Comparison of ENCODE assay signal across 8 cellular contexts in genomic region chr11:93740802-93741093, GRCh38. TPM values are rescaled to one million over a fixed set of nuclear protein-coding genes. Genes with fewer than 3 reads are reported as not detected.
DNase-seq lines count a peak whose midpoint lies in the region; ATAC-seq and TF ChIP-seq lines count a peak whose summit lies in the region.

No MANE protein-coding gene starts in this region.

- ATAC-seq in GM18505 (IDR thresholded peaks at IDR 0.05; ENCODE audit: unreplicated experiment) (peak; percentile 33), HG03066 (IDR thresholded peaks at IDR 0.05; ENCODE audit: low read depth, unreplicated experiment) (peak; percentile 28)

- TF ChIP-seq CTCF in 22Rv1 (IDR thresholded peaks at IDR 0.05), result peak; percentile 12; the same call in 1 of the 2 replicates

- TF ChIP-seq POLR2A in GM18505 (IDR thresholded peaks at IDR 0.05; ENCODE audit: borderline replicate concordance, extremely low read depth, insufficient read depth, insufficient read length), result no peak

- peak; percentile 41 for DNase-seq in NCI-H226
- DNase-seq in activated CD4-positive, alpha-beta T cell treated with anti-CD3 and anti-CD28 coated beads for 48 hours, result peak; percentile 77
- peak; percentile 74 for DNase-seq in dermis blood vessel endothelial cell
- DNase-seq in lung microvascular endothelial cell (ENCODE audit: low read depth in 2 of 2), result peak; percentile 63
- peak; percentile 41 to 44 for DNase-seq in stimulated activated CD8-positive, alpha-beta memory T cell treated with anti-CD3 and anti-CD28 coated beads, Interleukin-15, amount 100 ng/mL, for 48 hours (ENCODE audit: low read depth in 2 of 2)

- peak overlapping the region; percentile 94 for H3K27ac ChIP-seq in 22Rv1

RNA-seq across cellular contexts. Expression of gene TAF1D, which starts 0.5 kb away (rescaled TPM):
- total RNA-seq in dermis blood vessel endothelial cell (106 and 174 TPM in 2 replicates), lung microvascular endothelial cell (85.2 and 141 TPM in 2 replicates)

RNA-seq across cellular contexts. Expression of gene C11orf54, which starts 0.7 kb away (rescaled TPM):
- total RNA-seq in dermis blood vessel endothelial cell (29.8 and 34.2 TPM in 2 replicates), lung microvascular endothelial cell (7.6 and 16.3 TPM in 2 replicates)

RNA-seq across cellular contexts. Expression of gene MED17, which starts 43.3 kb away (rescaled TPM):
- total RNA-seq in dermis blood vessel endothelial cell (36.4 and 36.8 TPM in 2 replicates), lung microvascular endothelial cell (14.8 and 22.4 TPM in 2 replicates)

Comparison
In these comparisons a context has a peak if more than half of its experiments do, and no peak if none do; other contexts are left out.
1. Peak in every context shown above with its lines: DNase-seq, ATAC-seq and H3K27ac ChIP-seq.